8 cellular contexts compared by ENCODE assay signal in the genomic region with DNA sequence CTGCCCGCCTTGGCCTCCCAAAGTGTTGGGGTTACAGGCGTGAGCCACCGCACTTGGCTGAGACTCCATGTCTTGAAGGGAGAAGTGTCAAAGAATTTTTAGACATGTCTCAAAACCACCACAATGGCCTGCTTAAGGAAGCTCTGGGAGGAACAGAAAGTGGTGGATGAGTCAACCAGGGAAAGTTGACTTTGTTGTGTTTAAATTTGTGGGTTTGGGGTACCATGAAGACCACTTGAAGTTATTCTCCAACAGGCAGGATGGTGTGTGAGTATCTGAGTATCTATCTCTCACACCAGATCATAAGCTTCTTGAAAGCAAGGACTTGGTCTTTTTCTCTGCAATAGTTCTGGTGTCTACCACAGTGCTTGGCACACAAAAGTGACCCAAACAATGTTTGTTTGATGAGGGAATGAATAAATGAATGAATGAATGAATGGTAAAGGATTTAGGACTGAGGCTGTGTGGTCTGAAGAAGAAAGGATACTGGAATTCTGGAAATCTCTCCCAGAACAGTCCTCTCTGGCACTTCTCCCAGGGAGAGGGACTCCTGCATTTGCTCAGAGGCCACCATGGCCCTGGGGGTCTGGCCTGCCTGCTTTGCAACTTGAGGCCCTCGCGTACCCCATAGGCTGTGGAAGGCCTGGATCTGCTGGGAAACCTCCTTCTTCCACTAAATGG.
DNase-seq lines count a peak whose midpoint lies in the region; ATAC-seq lines count a peak whose summit lies in the region.

No MANE protein-coding gene starts in this region.

- POLR2A ChIA-PET in activated CD4-positive, alpha-beta memory T cell treated with anti-CD3 and anti-CD28 coated beads, Interleukin-2, amount 10 ng/mL, durations not matched to agents 7 days and 5 days (lab: Charles Lee), result interaction anchor here (0.8 to 3.9 kb wide), 12 partner anchors 8 to 196 kb away, joined by 3 to 64 read pairs (median 4); no protein-coding TSS in a partner anchor

- ATAC-seq in activated CD8-positive, alpha-beta memory T cell treated with anti-CD3 and anti-CD28 coated beads, Interleukin-2, amount 10 ng/mL, durations not matched to agents 7 days and 5 days, result peak; percentile 52
- peak; percentile 32 for ATAC-seq in HG02973 (IDR thresholded peaks at IDR 0.05; ENCODE audit: unreplicated experiment)
- peak; percentile 35 for ATAC-seq in stimulated activated effector memory CD8-positive, alpha-beta T cell treated with anti-CD3 and anti-CD28 coated beads, Interleukin-12 subunit alpha, Interleukin-12 subunit beta, amount 100 ng/mL, for 72 hours

- DNase-seq in activated CD8-positive, alpha-beta memory T cell treated with anti-CD3 and anti-CD28 coated beads, Interleukin-2, amount 10 ng/mL, durations not matched to agents 7 days and 5 days, result peak; percentile 47
- DNase-seq in activated CD8-positive, alpha-beta memory T cell treated with anti-CD3 and anti-CD28 coated beads, Interleukin-2, amount 50 U/mL, for 4 hours, result no peak
- DNase-seq in activated CD4-positive, alpha-beta memory T cell treated with anti-CD3 and anti-CD28 coated beads, Interleukin-2, amount 10 ng/mL, durations not matched to agents 7 days and 5 days, result no peak
- DNase-seq in stimulated activated effector memory CD8-positive, alpha-beta T cell treated with anti-CD3 and anti-CD28 coated beads, Interleukin-12 subunit alpha, Interleukin-12 subunit beta, amount 100 ng/mL, for 72 hours (ENCODE audit: low spot score in 2 of 2), result no peak
- DNase-seq in COR-L47 (lab: John Stamatoyannopoulos, UW), result no peak
- no peak for DNase-seq in central memory CD4-positive, alpha-beta T cell
- no peak for DNase-seq in D341Med (ENCODE audit: low spot score)

- no peaks in the 10 kb centered on the region for H3K36me3 Mint-ChIP-seq in activated CD8-positive, alpha-beta memory T cell treated with anti-CD3 and anti-CD28 coated beads, Interleukin-2, amount 10 ng/mL, durations not matched to agents 7 days and 5 days
- H3K36me3 Mint-ChIP-seq in activated CD4-positive, alpha-beta memory T cell treated with anti-CD3 and anti-CD28 coated beads, Interleukin-2, amount 10 ng/mL, durations not matched to agents 7 days and 5 days (ENCODE audit: low read depth), result peaks cover 8% of the 10 kb centered on the region
- no peaks in the 10 kb centered on the region for H3K36me3 Mint-ChIP-seq in stimulated activated effector memory CD8-positive, alpha-beta T cell treated with anti-CD3 and anti-CD28 coated beads, Interleukin-12 subunit alpha, Interleukin-12 subunit beta, amount 100 ng/mL, for 72 hours

- peaks cover 16% of the 10 kb centered on the region for H3K27me3 Mint-ChIP-seq in activated CD8-positive, alpha-beta memory T cell treated with anti-CD3 and anti-CD28 coated beads, Interleukin-2, amount 10 ng/mL, durations not matched to agents 7 days and 5 days
- H3K27me3 Mint-ChIP-seq in activated CD4-positive, alpha-beta memory T cell treated with anti-CD3 and anti-CD28 coated beads, Interleukin-2, amount 10 ng/mL, durations not matched to agents 7 days and 5 days, result peaks cover 7% of the 10 kb centered on the region

- no peak overlapping the region for H3K4me3 Mint-ChIP-seq in activated CD8-positive, alpha-beta memory T cell treated with anti-CD3 and anti-CD28 coated beads, Interleukin-2, amount 10 ng/mL, durations not matched to agents 7 days and 5 days
- no peak overlapping the region for H3K4me3 Mint-ChIP-seq in activated CD4-positive, alpha-beta memory T cell treated with anti-CD3 and anti-CD28 coated beads, Interleukin-2, amount 10 ng/mL, durations not matched to agents 7 days and 5 days
- no peak overlapping the region for H3K4me3 Mint-ChIP-seq in stimulated activated effector memory CD8-positive, alpha-beta T cell treated with anti-CD3 and anti-CD28 coated beads, Interleukin-12 subunit alpha, Interleukin-12 subunit beta, amount 100 ng/mL, for 72 hours

- peaks cover 39% of the 10 kb centered on the region for H3K4me1 Mint-ChIP-seq in activated CD8-positive, alpha-beta memory T cell treated with anti-CD3 and anti-CD28 coated beads, Interleukin-2, amount 10 ng/mL, durations not matched to agents 7 days and 5 days
- H3K4me1 Mint-ChIP-seq in activated CD4-positive, alpha-beta memory T cell treated with anti-CD3 and anti-CD28 coated beads, Interleukin-2, amount 10 ng/mL, durations not matched to agents 7 days and 5 days, result peaks cover 55% of the 10 kb centered on the region
- peaks cover 21% of the 10 kb centered on the region for H3K4me1 Mint-ChIP-seq in stimulated activated effector memory CD8-positive, alpha-beta T cell treated with anti-CD3 and anti-CD28 coated beads, Interleukin-12 subunit alpha, Interleukin-12 subunit beta, amount 100 ng/mL, for 72 hours

- peak overlapping the region; percentile 78 for H3K27ac Mint-ChIP-seq in activated CD8-positive, alpha-beta memory T cell treated with anti-CD3 and anti-CD28 coated beads, Interleukin-2, amount 10 ng/mL, durations not matched to agents 7 days and 5 days
- peak overlapping the region; percentile 74 for H3K27ac Mint-ChIP-seq in activated CD4-positive, alpha-beta memory T cell treated with anti-CD3 and anti-CD28 coated beads, Interleukin-2, amount 10 ng/mL, durations not matched to agents 7 days and 5 days
- peak overlapping the region; percentile 6 for H3K27ac Mint-ChIP-seq in stimulated activated effector memory CD8-positive, alpha-beta T cell treated with anti-CD3 and anti-CD28 coated beads, Interleukin-12 subunit alpha, Interleukin-12 subunit beta, amount 100 ng/mL, for 72 hours

- no peaks in the 10 kb centered on the region for H3K9me3 Mint-ChIP-seq in activated CD8-positive, alpha-beta memory T cell treated with anti-CD3 and anti-CD28 coated beads, Interleukin-2, amount 10 ng/mL, durations not matched to agents 7 days and 5 days (ENCODE audit: low read depth)
- no peaks in the 10 kb centered on the region for H3K9me3 Mint-ChIP-seq in activated CD4-positive, alpha-beta memory T cell treated with anti-CD3 and anti-CD28 coated beads, Interleukin-2, amount 10 ng/mL, durations not matched to agents 7 days and 5 days
- H3K9me3 Mint-ChIP-seq in stimulated activated effector memory CD8-positive, alpha-beta T cell treated with anti-CD3 and anti-CD28 coated beads, Interleukin-12 subunit alpha, Interleukin-12 subunit beta, amount 100 ng/mL, for 72 hours, result no peaks in the 10 kb centered on the region

- CTCF ChIA-PET in activated CD8-positive, alpha-beta memory T cell treated with anti-CD3 and anti-CD28 coated beads, Interleukin-2, amount 10 ng/mL, durations not matched to agents 7 days and 5 days (lab: Charles Lee), result interaction anchor here (0.7 to 1.1 kb wide), 3 partner anchors 9 to 75 kb away, joined by 3 to 4 read pairs (median 3); no protein-coding TSS in a partner anchor
- CTCF ChIA-PET in activated CD4-positive, alpha-beta memory T cell treated with anti-CD3 and anti-CD28 coated beads, Interleukin-2, amount 10 ng/mL, durations not matched to agents 7 days and 5 days (lab: Charles Lee), result interaction anchor here (0.7 to 2.0 kb wide), 5 partner anchors 17 to 90 kb away, joined by 3 to 6 read pairs (median 5); no protein-coding TSS in a partner anchor

Comparison
In these comparisons a context has a peak if more than half of its experiments do, and no peak if none do; other contexts are left out.
1. H3K27ac Mint-ChIP-seq: peak in every context shown above with its lines; median percentile 78 in activated CD8-positive, alpha-beta memory T cell treated with anti-CD3 and anti-CD28 coated beads, Interleukin-2, amount 10 ng/mL, durations not matched to agents 7 days and 5 days; 74 in activated CD4-positive, alpha-beta memory T cell treated with anti-CD3 and anti-CD28 coated beads, Interleukin-2, amount 10 ng/mL, durations not matched to agents 7 days and 5 days; 6 in stimulated activated effector memory CD8-positive, alpha-beta T cell treated with anti-CD3 and anti-CD28 coated beads, Interleukin-12 subunit alpha, Interleukin-12 subunit beta, amount 100 ng/mL, for 72 hours.